ENCODE assay signal across 8 cellular contexts in genomic region chr17:17313350-17313991, GRCh38. TPM values are rescaled to one million over a fixed set of nuclear protein-coding genes. Genes with fewer than 3 reads are reported as not detected.
A peak's percentile ranks its signal among the peaks of the same experiment; 100 is the strongest.
DNase-seq lines count a peak whose midpoint lies in the region; ATAC-seq, FAIRE-seq and TF ChIP-seq lines count a peak whose summit lies in the region.

No MANE protein-coding gene starts in this region.

- intact Hi-C loops in psoas muscle (cut with DNase I) = loop anchor here in 1 of 2 donors (5.0 kb wide), 1 partner anchor 311 kb away; no protein-coding TSS in a partner anchor

- H3K36me3 ChIP-seq in psoas muscle (ENCODE audit: insufficient read depth in 1 of 2, low read depth in 1 of 2) = peaks cover 0 to 15% of the 10 kb centered on the region in 2 donors

- H3K9me3 ChIP-seq in psoas muscle = no peaks in the 10 kb centered on the region

- H3K27me3 ChIP-seq in psoas muscle (ENCODE audit: insufficient read depth in 3 of 3, low read length in 2 of 3) = no peaks in the 10 kb centered on the region

- TF ChIP-seq CTCF in GM13977 (IDR thresholded peaks at IDR 0.05; ENCODE audit: extremely low read depth, insufficient read depth, missing control alignments) (peak; percentile 87), fibroblast of the aortic adventitia (IDR thresholded peaks at IDR 0.05; ENCODE audit: insufficient read depth, low read length) (peak; percentile 40), psoas muscle (IDR thresholded peaks at IDR 0.05) (peak; percentile 44)

- in situ Hi-C loops in GM13977 (cut with MboI; ENCODE audit: low pct_unique_long_range_greater_than_20kb, low sequenced_read_pairs, unreplicated experiment) = loop anchor here (25.0 kb wide), 1 partner anchor 301 kb away; no protein-coding TSS in a partner anchor

- 69 to 76% (median 69%) methylated on average over 12 of the region's 12 CpGs for WGBS in psoas muscle, 3 donors

- no peak overlapping the region for H3K27ac ChIP-seq in psoas muscle

- FAIRE-seq in RCC 7860 (lab: Jason Lieb, UNC) = no peak

- H3K4me3 ChIP-seq in fibroblast of the aortic adventitia (ENCODE audit: low read depth, low read length) (no peak overlapping the region), psoas muscle (no peak overlapping the region)

- ATAC-seq in psoas muscle = peak; percentile 44 to 74 (median 67)

- no peaks in the 10 kb centered on the region for H3K4me1 ChIP-seq in psoas muscle

- DNase-seq in GM13977 (ENCODE audit: low spot score) (peak; percentile 85), NCI-H526 treated with DMSO at 0.1 percent for 48 hours (lab: John Stamatoyannopoulos, UW) (peak; percentile 3), activated T-cell treated with anti-CD3 and anti-CD28 coated beads for 24 hours (ENCODE audit: low read depth) (peak; percentile 64), fibroblast of the aortic adventitia (ENCODE audit: low read depth) (no peak), psoas muscle (peak in 1 of 2 donors; percentile 64), dedifferentiated amniotic fluid mesenchymal stem cell (ENCODE audit: extremely low spot score) (no peak), RCC 7860 (ENCODE audit: low spot score) (no peak), NCI-H2081 treated with DMSO at 0.1 percent for 48 hours (lab: John Stamatoyannopoulos, UW) (no peak)

RNA-seq across cellular contexts. Expression of gene NT5M, which starts 10.3 kb away (rescaled TPM):
- 2.3 TPM in 1 of 2 replicates, not detected in the other for total RNA-seq in fibroblast of the aortic adventitia (ENCODE audit: low replicate concordance)
- 10 to 100 TPM in 1 of 4 donors, 1 to 10 TPM in 3; 6.0 to 11.0 (median 7.5) TPM for total RNA-seq in psoas muscle
- polyA plus RNA-seq in psoas muscle = 10 to 100 TPM in 2 of 3 donors, 1 to 10 TPM in 1; 6.2 to 11.5 (median 10.3) TPM

RNA-seq across cellular contexts. Expression of gene COPS3, which starts 32.4 kb away (rescaled TPM):
- total RNA-seq in fibroblast of the aortic adventitia (ENCODE audit: low replicate concordance) = 62.1 and 124 TPM in 2 replicates
- 100 to 1,000 TPM in 3 of 4 donors, 10 to 100 TPM in 1; 99.8 to 154 (median 131) TPM for total RNA-seq in psoas muscle
- polyA plus RNA-seq in psoas muscle = 100 to 1,000 TPM; 111 to 164 (median 140) TPM

Comparison
In these comparisons a context has a peak if more than half of its experiments do, and no peak if none do; other contexts are left out.
1. DNase-seq: peak in GM13977 (single experiment), NCI-H526 treated with DMSO at 0.1 percent for 48 hours (single experiment) and activated T-cell treated with anti-CD3 and anti-CD28 coated beads for 24 hours (single experiment); none in fibroblast of the aortic adventitia (single experiment), dedifferentiated amniotic fluid mesenchymal stem cell (single experiment), RCC 7860 (single experiment) and NCI-H2081 treated with DMSO at 0.1 percent for 48 hours (single experiment).
2. Peak in every context shown above with its lines, with median percentiles within 50 percentile points of each other: CTCF ChIP-seq.